Comparison of ENCODE assay signal across 12 cellular contexts in the genomic region with DNA sequence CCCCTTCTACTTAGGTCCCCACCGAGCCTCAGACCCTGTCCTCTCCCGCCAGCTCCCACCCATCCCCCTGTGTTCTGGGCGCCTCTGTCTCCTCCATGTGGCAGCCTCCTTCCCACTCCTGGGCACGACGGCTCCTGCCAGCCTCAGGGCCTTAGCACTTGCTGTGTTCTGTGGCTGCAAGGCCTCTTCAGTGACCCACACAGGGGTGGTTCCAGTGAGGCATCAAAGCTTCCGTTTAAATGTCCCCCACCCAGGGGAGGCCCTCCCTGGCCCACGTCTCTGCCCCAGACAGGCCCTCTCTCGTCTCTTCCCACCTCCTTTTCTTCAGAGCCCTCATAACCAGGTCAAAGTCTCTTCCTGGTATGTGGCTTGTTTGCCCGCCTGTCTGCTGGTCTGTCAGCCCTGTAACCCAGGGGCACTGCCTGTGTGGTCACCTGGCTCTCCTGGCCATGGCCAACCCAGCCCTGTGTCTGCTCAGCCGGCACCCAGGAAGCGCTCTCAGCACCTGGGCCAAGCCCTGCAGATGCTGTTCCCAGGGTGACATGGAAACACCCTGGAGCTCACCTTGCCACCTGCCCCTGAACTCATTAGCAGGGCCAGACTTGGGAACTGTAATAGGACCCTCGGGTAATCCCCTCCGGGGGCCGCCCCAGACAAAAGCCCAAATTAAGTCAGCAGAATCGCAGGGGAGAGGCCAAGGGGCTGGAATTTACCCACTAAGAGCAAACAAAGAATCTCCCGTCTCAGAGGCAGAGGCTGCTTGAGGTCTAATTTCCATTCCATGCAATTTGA. TPM values are rescaled to one million over a fixed set of nuclear protein-coding genes. Genes with fewer than 3 reads are reported as not detected.
DNase-seq lines count a peak whose midpoint lies in the region; ATAC-seq and TF ChIP-seq lines count a peak whose summit lies in the region.
"Had no signal": no experiment of that assay in that cellular context is flagged by ENCODE, and none has a peak within 500 bp of the region (broad histone marks: within the 10 kb centered on the region; RNA-seq: fewer than 3 reads in every experiment).

No MANE protein-coding gene starts in this region.

- no peaks in the 10 kb centered on the region for H3K79me1 ChIP-seq in neuronal stem cell (ENCODE audit: low read depth, low read length)

- no peak overlapping the region for H3K14ac ChIP-seq in neuronal stem cell (ENCODE audit: low read length)

- H2AFZ ChIP-seq in neuronal stem cell (ENCODE audit: low read length), result peak overlapping the region; percentile 35

- no CpG with 5 or more reads among the region's 16 CpGs for WGBS in neuronal stem cell (ENCODE audit: extremely low coverage in 2 of 2, insufficient read length in 2 of 2, insufficient replicate concordance in 1 of 2), 2 donors

- no peaks in the 10 kb centered on the region for H3K36me3 Mint-ChIP-seq in brain
- H3K36me3 Mint-ChIP-seq: activated naive CD8-positive, alpha-beta T cell treated with anti-CD3 and anti-CD28 coated beads, Interleukin-2, amount 10 ng/mL, durations not matched to agents 7 days and 5 days had no signal

- DNase-seq in NCI-H748 (lab: John Stamatoyannopoulos, UW; ENCODE audit: unreplicated experiment) (peak; percentile 54), NCI-H748 treated with DMSO at 0.1 percent for 48 hours (lab: John Stamatoyannopoulos, UW) (no peak), NCI-H2029 treated with DMSO at 0.1 percent for 48 hours (lab: John Stamatoyannopoulos, UW) (peak; percentile 82), neuronal stem cell (ENCODE audit: low spot score) (peak; percentile 89)
- no peak for DNase-seq in stimulated activated CD4-positive, alpha-beta T cell treated with anti-CD3 and anti-CD28 coated beads, Interleukin-4, amount 100 ng/mL, for 24 hours
- DNase-seq in stimulated activated CD4-positive, alpha-beta T cell treated with anti-CD3 and anti-CD28 coated beads, Interleukin-2, amount 100 ng/mL, for 48 hours, result no peak
- DNase-seq: GF-D8, MG63, occipital lobe had no signal

- H3K18ac ChIP-seq in neuronal stem cell (ENCODE audit: low read length), result peak overlapping the region; percentile 92

- peaks cover 13 to 36% of the 10 kb centered on the region in 2 donors for H3K4me1 ChIP-seq in neuronal stem cell (ENCODE audit: control insufficient read depth in 2 of 2, insufficient read depth in 1 of 2, low read depth in 1 of 2, low read length in 2 of 2)

- H3K4ac ChIP-seq in neuronal stem cell (ENCODE audit: low read length), result no peak overlapping the region

- no peak overlapping the region for H2BK120ac ChIP-seq in neuronal stem cell (ENCODE audit: low read depth, low read length)

- H2BK5ac ChIP-seq in neuronal stem cell (ENCODE audit: low read length), result peak overlapping the region; percentile 43

- H2BK12ac ChIP-seq in neuronal stem cell (ENCODE audit: low read length), result peak overlapping the region; percentile 93

- H3K4me2 ChIP-seq in neuronal stem cell (ENCODE audit: insufficient read depth, low read length, poor library complexity, severe bottlenecking), result peak overlapping the region; percentile 45

- H3K4me3 Mint-ChIP-seq in brain, result peak overlapping the region in 1 of 5 experiments; percentile 69
- H3K4me3 Mint-ChIP-seq: activated naive CD8-positive, alpha-beta T cell treated with anti-CD3 and anti-CD28 coated beads, Interleukin-2, amount 10 ng/mL, durations not matched to agents 7 days and 5 days had no signal

- H2BK15ac ChIP-seq in neuronal stem cell (ENCODE audit: low read length), result peak overlapping the region; percentile 79

- no peak overlapping the region for H4K91ac ChIP-seq in neuronal stem cell (ENCODE audit: low read depth, low read length, poor library complexity)

- H3K9me3 Mint-ChIP-seq in brain, result peaks cover 3 to 20% (median 6%) of the 10 kb centered on the region in 5 experiments
- H3K9me3 Mint-ChIP-seq: activated naive CD8-positive, alpha-beta T cell treated with anti-CD3 and anti-CD28 coated beads, Interleukin-2, amount 10 ng/mL, durations not matched to agents 7 days and 5 days had no signal

- no peak overlapping the region for H3K4me3 ChIP-seq in neuronal stem cell (ENCODE audit: low read length in 2 of 2)
- H3K4me3 ChIP-seq: MG63 had no signal

- H3K27ac Mint-ChIP-seq in brain, result peak overlapping the region in 4 of 5 experiments; percentile 33 to 96 (median 65)
- H3K27ac Mint-ChIP-seq: activated naive CD8-positive, alpha-beta T cell treated with anti-CD3 and anti-CD28 coated beads, Interleukin-2, amount 10 ng/mL, durations not matched to agents 7 days and 5 days had no signal

- H3K9me3 ChIP-seq in neuronal stem cell (replicated peaks in 1 of 2; ENCODE audit: control insufficient read depth in 2 of 2, insufficient read depth in 1 of 2, low read depth in 1 of 2, low read length in 2 of 2), result no peaks in the 10 kb centered on the region
- H3K9me3 ChIP-seq: MG63 had no signal

- no peak for TF ChIP-seq CTCF in brain (conservative IDR thresholded peaks at IDR 0.05)

- H3K23ac ChIP-seq in neuronal stem cell (ENCODE audit: low read depth, low read length, poor library complexity), result no peak overlapping the region

- H3K36me3 ChIP-seq in neuronal stem cell (replicated peaks in 1 of 2; ENCODE audit: control insufficient read depth in 2 of 2, insufficient read depth in 2 of 2, low read length in 2 of 2), result no peaks in the 10 kb centered on the region
- H3K36me3 ChIP-seq: MG63 had no signal

- H3K27me3 ChIP-seq in neuronal stem cell (ENCODE audit: control insufficient read depth in 3 of 3, insufficient read depth in 3 of 3, low read depth in 1 of 3, low read length in 3 of 3), result peaks cover 0 to 39% (median 2%) of the 10 kb centered on the region in 3 experiments
- H3K27me3 ChIP-seq: MG63 had no signal

- peak overlapping the region; percentile 38 for H2AK5ac ChIP-seq in neuronal stem cell (ENCODE audit: low read depth, low read length)

- ATAC-seq in GM19467 (IDR thresholded peaks at IDR 0.05; ENCODE audit: unreplicated experiment), result no peak

- H4K8ac ChIP-seq in neuronal stem cell (ENCODE audit: low read depth, low read length), result no peak overlapping the region

- H3K27me3 Mint-ChIP-seq in brain, result peaks cover 18% of the 10 kb centered on the region

- peak overlapping the region; percentile 54 for H3K27ac ChIP-seq in neuronal stem cell (replicated peaks; ENCODE audit: low read length)

- peak overlapping the region; percentile 24 for H3K9ac ChIP-seq in neuronal stem cell (ENCODE audit: low read depth, low read length, poor library complexity)

- peaks cover 36% of the 10 kb centered on the region for H3K4me1 Mint-ChIP-seq in brain
- H3K4me1 Mint-ChIP-seq: activated naive CD8-positive, alpha-beta T cell treated with anti-CD3 and anti-CD28 coated beads, Interleukin-2, amount 10 ng/mL, durations not matched to agents 7 days and 5 days had no signal

RNA-seq across cellular contexts. Expression of a gene that starts 33.7 kb away (rescaled TPM):
- 1.6 TPM for polyA plus RNA-seq in brain (ENCODE audit: insufficient read depth, low read depth, low replicate concordance)
- not detected for polyA plus RNA-seq in neuronal stem cell (2013, experiment 1 of 2)
- polyA plus RNA-seq in neuronal stem cell (2013, experiment 2 of 2), result not detected

RNA-seq across cellular contexts. Expression of a gene that starts 52.5 kb away (rescaled TPM):
- 36.6 TPM for polyA plus RNA-seq in brain (ENCODE audit: insufficient read depth, low read depth, low replicate concordance)
- 23.6 TPM for polyA plus RNA-seq in neuronal stem cell (2013, experiment 1 of 2)
- 22.7 TPM for polyA plus RNA-seq in neuronal stem cell (2013, experiment 2 of 2)

Comparison
In these comparisons a context has a peak if more than half of its experiments do, and no peak if none do; other contexts are left out.
1. DNase-seq: peak in NCI-H748 (single experiment), NCI-H2029 treated with DMSO at 0.1 percent for 48 hours (single experiment) and neuronal stem cell (single experiment); none in NCI-H748 treated with DMSO at 0.1 percent for 48 hours (single experiment), stimulated activated CD4-positive, alpha-beta T cell treated with anti-CD3 and anti-CD28 coated beads, Interleukin-4, amount 100 ng/mL, for 24 hours (single experiment) and stimulated activated CD4-positive, alpha-beta T cell treated with anti-CD3 and anti-CD28 coated beads, Interleukin-2, amount 100 ng/mL, for 48 hours (0 of 2).